9 cellular contexts compared by ENCODE assay signal in the genomic region with DNA sequence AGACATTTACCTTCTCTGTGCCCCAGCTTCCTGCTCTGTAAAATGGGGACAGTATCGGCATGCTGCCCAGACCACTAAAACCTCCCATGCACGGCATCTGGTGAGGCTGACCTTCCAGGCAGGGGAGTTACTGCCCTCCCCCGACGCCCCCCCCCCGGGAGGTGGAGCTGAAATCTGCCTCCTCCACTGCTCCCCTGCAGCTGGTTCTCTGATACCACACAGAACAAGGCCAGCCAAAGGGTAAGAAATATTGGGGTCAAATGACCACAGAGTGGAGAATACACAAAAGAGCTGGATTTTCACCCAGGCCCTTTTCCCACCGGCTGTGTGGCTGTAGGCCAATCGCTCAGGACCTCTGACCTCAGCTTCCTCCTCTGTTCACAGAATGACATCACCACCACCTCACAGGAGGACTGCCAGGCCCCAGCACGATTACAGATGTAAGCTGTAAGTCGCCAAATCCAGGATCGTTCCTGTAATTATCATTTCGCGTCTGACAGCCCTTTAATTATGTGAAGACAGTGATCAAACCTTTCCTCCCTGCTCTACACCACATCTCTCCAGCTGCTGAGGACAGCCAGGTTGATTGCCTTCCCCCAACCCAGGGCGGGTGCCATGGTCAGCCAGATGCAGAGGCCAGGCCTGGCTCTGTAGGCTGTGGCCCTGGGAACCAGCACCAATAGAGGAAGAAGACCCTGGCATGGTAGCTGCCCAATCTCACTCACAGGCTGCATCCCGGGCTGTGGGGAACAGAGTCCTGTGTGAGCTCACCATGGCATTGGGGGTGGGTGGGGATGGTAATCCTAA. TPM values are rescaled to one million over a fixed set of nuclear protein-coding genes. Genes with fewer than 3 reads are reported as not detected.
DNase-seq lines count a peak whose midpoint lies in the region; ATAC-seq and TF ChIP-seq lines count a peak whose summit lies in the region.
"Had no signal": no experiment of that assay in that cellular context is flagged by ENCODE, and none has a peak within 500 bp of the region (broad histone marks: within the 10 kb centered on the region; RNA-seq: fewer than 3 reads in every experiment).

No MANE protein-coding gene starts in this region.

- no peaks in the 10 kb centered on the region for H3K9me3 ChIP-seq in MG63
- H3K9me3 ChIP-seq in testis, result no peaks in the 10 kb centered on the region

- H3K27ac ChIP-seq in testis, result no peak overlapping the region

- H3K4me1 ChIP-seq in testis, result peaks cover 10% of the 10 kb centered on the region

- H3K9me3 Mint-ChIP-seq in brain, result no peaks in the 10 kb centered on the region

- intact Hi-C loops in testis (cut with DNase I; ENCODE audit: low total_unique reads), result no loop called here

- H3K4me3 ChIP-seq in MG63 (no peak overlapping the region), testis (no peak overlapping the region)

- H3K4me1 Mint-ChIP-seq in brain, result peaks cover 83% of the 10 kb centered on the region

- no peak overlapping the region for H3K4me3 Mint-ChIP-seq in brain

- no peaks in the 10 kb centered on the region for H3K36me3 ChIP-seq in MG63
- H3K36me3 ChIP-seq in testis (ENCODE audit: low read depth, missing control alignments), result no peaks in the 10 kb centered on the region

- H3K27ac Mint-ChIP-seq in brain, result peak overlapping the region in 4 of 5 experiments; percentile 25 to 94 (median 58)

- no peaks in the 10 kb centered on the region for H3K27me3 Mint-ChIP-seq in brain

- H3K27me3 ChIP-seq in MG63 (no peaks in the 10 kb centered on the region), testis (no peaks in the 10 kb centered on the region)

- TF ChIP-seq POLR2A in testis (IDR thresholded peaks at IDR 0.05), result no peak

- H3K36me3 Mint-ChIP-seq in brain, result no peaks in the 10 kb centered on the region

- DNase-seq in MG63, result peak; percentile 30
- DNase-seq in kidney glomerular epithelial cell (lab: John Stamatoyannopoulos, UW), result peak; percentile 29
- DNase-seq in testis, result peak; percentile 47
- DNase-seq in DMS153 treated with DMSO at 0.1 percent for 48 hours (lab: John Stamatoyannopoulos, UW; ENCODE audit: unreplicated experiment), result no peak
- DNase-seq: SIG-M5 had no signal

- TF ChIP-seq CTCF in brain (conservative IDR thresholded peaks at IDR 0.05), result no peak
- TF ChIP-seq CTCF in testis (IDR thresholded peaks at IDR 0.05), result no peak

- ATAC-seq in HG03442 (IDR thresholded peaks at IDR 0.05; ENCODE audit: unreplicated experiment) (no peak), HG03196 (IDR thresholded peaks at IDR 0.05; ENCODE audit: unreplicated experiment) (no peak), HG02884 (IDR thresholded peaks at IDR 0.05; ENCODE audit: unreplicated experiment) (no peak)

- WGBS in testis, 2 donors, result 47 to 57% methylated on average over 13 to 14 of the region's 14 CpGs

RNA-seq across cellular contexts. Expression of a gene that starts 35.7 kb away (rescaled TPM):
- total RNA-seq in MG63 (2014; rRNA removed; shearing (Covaris generic); ENCODE audit: low replicate concordance), result 0.12 and 3.9 TPM in 2 replicates
- polyA plus RNA-seq in brain (ENCODE audit: insufficient read depth, low read depth, low replicate concordance) (12.1 TPM), testis (ENCODE audit: insufficient read depth, low read depth, low replicate concordance) (15.4 TPM)
- total RNA-seq in testis, result 10 to 100 TPM; 51.2 to 58.2 TPM

RNA-seq across cellular contexts. Expression of a gene that starts 57.0 kb away (rescaled TPM):
- total RNA-seq in MG63 (2014; rRNA removed; shearing (Covaris generic); ENCODE audit: low replicate concordance), result 15.2 and 16.2 TPM in 2 replicates
- polyA plus RNA-seq in brain (ENCODE audit: insufficient read depth, low read depth, low replicate concordance), result 18.9 TPM
- total RNA-seq in testis, result 10 to 100 TPM; 43.3 to 99.5 TPM
- 65.8 TPM for polyA plus RNA-seq in testis (ENCODE audit: insufficient read depth, low read depth, low replicate concordance)

Comparison
In these comparisons a context has a peak if more than half of its experiments do, and no peak if none do; other contexts are left out.
1. RNA of a gene that starts 35.7 kb away (total RNA-seq): 51.2 to 58.2 TPM in testis; 0.12 to 3.9 TPM in MG63; every median in the first group is over 10 times any median in the second.